In genomic region chr4:74159397-74159709, GRCh38 we compare ENCODE assay signal across 9 cellular contexts. TPM values are rescaled to one million over a fixed set of nuclear protein-coding genes. Genes with fewer than 3 reads are reported as not detected.
DNase-seq lines count a peak whose midpoint lies in the region; ATAC-seq and TF ChIP-seq lines count a peak whose summit lies in the region.
"Had no signal": no experiment of that assay in that cellular context is flagged by ENCODE, and none has a peak within 500 bp of the region (broad histone marks: within the 10 kb centered on the region; RNA-seq: fewer than 3 reads in every experiment).

No MANE protein-coding gene starts in this region.

- peak overlapping the region; percentile 69 to 94 (median 87) for H3K4me2 ChIP-seq in BLaER1 treated with 17β-estradiol and CSF1 and Interleukin-3, amounts not matched to agents 10 nM and 100 nM
- H3K4me2 ChIP-seq in mammary epithelial cell (ENCODE audit: insufficient read depth, low read depth, low read length): peak overlapping the region; percentile 97

- intact Hi-C loops in mammary epithelial cell (cut with micrococcal nuclease): no loop called here
- intact Hi-C loops in natural killer cell (cut with micrococcal nuclease): loop anchor here (10.0 kb wide), 1 partner anchor 285 kb away; the partner anchor contains the start of gene AREG

- peaks cover 10% of the 10 kb centered on the region for H3K36me3 Mint-ChIP-seq in natural killer cell

- H3K9me3 Mint-ChIP-seq in natural killer cell: no peaks in the 10 kb centered on the region

- H3K9me3 ChIP-seq in BLaER1 treated with 17β-estradiol and CSF1 and Interleukin-3, amounts not matched to agents 10 nM and 100 nM (replicated peaks in 1 of 11): no peaks in the 10 kb centered on the region
- no peaks in the 10 kb centered on the region for H3K9me3 ChIP-seq in HUES6 (ENCODE audit: control insufficient read depth, insufficient read depth, low read depth, low read length)
- no peaks in the 10 kb centered on the region for H3K9me3 ChIP-seq in mammary epithelial cell (replicated peaks; ENCODE audit: insufficient read depth, low read length)

- peak overlapping the region; percentile 78 to 96 (median 86) for H3K4me3 ChIP-seq in BLaER1 treated with 17β-estradiol and CSF1 and Interleukin-3, amounts not matched to agents 10 nM and 100 nM
- H3K4me3 ChIP-seq in HUES6 (ENCODE audit: low read depth, low read length): peak overlapping the region; percentile 64
- H3K4me3 ChIP-seq in mammary epithelial cell (replicated peaks in 1 of 3; ENCODE audit: insufficient read depth in 1 of 3, low read depth in 2 of 3, low read length in 3 of 3): peak overlapping the region in 2 of 3 experiments; percentile 72 to 89

- peaks cover 15 to 26% (median 23%) of the 10 kb centered on the region in 10 experiments; a peak in 19 of 20 replicates for H3K4me1 ChIP-seq in BLaER1 treated with 17β-estradiol and CSF1 and Interleukin-3, amounts not matched to agents 10 nM and 100 nM
- H3K4me1 ChIP-seq in HUES6 (ENCODE audit: control insufficient read depth, insufficient read depth, low read length): peaks cover 16% of the 10 kb centered on the region
- peaks cover 20% of the 10 kb centered on the region for H3K4me1 ChIP-seq in mammary epithelial cell (ENCODE audit: insufficient read depth, low read length)

- H3K4me3 Mint-ChIP-seq in natural killer cell: peak overlapping the region; percentile 87

- H3K79me2 ChIP-seq in mammary epithelial cell (ENCODE audit: insufficient read depth, low read length): peaks cover 71% of the 10 kb centered on the region

- whole genome bisulfite sequencing in mammary epithelial cell (ENCODE audit: low coverage, missing lambda C conversion rate): 92% methylated on average over 1 of the region's 1 CpG

- ATAC-seq in natural killer cell (no peak), HG02623 (IDR thresholded peaks at IDR 0.05; ENCODE audit: unreplicated experiment) (no peak)

- H3K4me1 Mint-ChIP-seq in natural killer cell: peaks cover 22 to 26% of the 10 kb centered on the region in 2 donors

- no peak overlapping the region for H2AFZ ChIP-seq in mammary epithelial cell (ENCODE audit: low read depth, low read length)

- peaks cover 0 to 3% of the 10 kb centered on the region in 2 donors for H3K27me3 Mint-ChIP-seq in natural killer cell (ENCODE audit: low read depth in 2 of 2)

- H3K9ac ChIP-seq in BLaER1 treated with 17β-estradiol and CSF1 and Interleukin-3, amounts not matched to agents 10 nM and 100 nM: peak overlapping the region in 10 of 11 experiments; percentile 90 to 99 (median 97); a peak in 15 of 22 replicates
- no peak overlapping the region for H3K9ac ChIP-seq in HUES6 (ENCODE audit: low read length)
- H3K9ac ChIP-seq in mammary epithelial cell (ENCODE audit: insufficient read depth, low read length): peak overlapping the region; percentile 97

- dilution Hi-C loops in mammary epithelial cell (cut with HindIII; ENCODE audit: low sequenced_read_pairs): no loop called here

- no TSS peak for BruUV-seq in mammary epithelial cell (replicated peaks; lab: Mats Ljungman, UMichigan)

- no peak for TF ChIP-seq CTCF in mammary epithelial cell (conservative IDR thresholded peaks at IDR 0.05 in 1 of 2, IDR thresholded peaks at IDR 0.05 in 1 of 2; ENCODE audit: extremely low read depth in 1 of 2, insufficient read depth in 1 of 2, low read depth in 1 of 2, low read length in 2 of 2)
- TF ChIP-seq CTCF in natural killer cell (IDR thresholded peaks at IDR 0.05): no peak

- CTCF ChIA-PET in mammary epithelial cell (lab: Charles Lee; ENCODE audit: low non-redundant PET): no interaction called here

- no peaks in the 10 kb centered on the region for H3K27me3 ChIP-seq in BLaER1 treated with 17β-estradiol and CSF1 and Interleukin-3, amounts not matched to agents 10 nM and 100 nM
- no peaks in the 10 kb centered on the region for H3K27me3 ChIP-seq in HUES6 (ENCODE audit: control insufficient read depth, insufficient read depth, low read length)
- no peaks in the 10 kb centered on the region for H3K27me3 ChIP-seq in mammary epithelial cell (ENCODE audit: insufficient read depth, low read length)

- peak overlapping the region in 3 of 11 experiments; percentile 96 to 99 (median 98); a peak in 6 of 22 replicates for H3K27ac ChIP-seq in BLaER1 treated with 17β-estradiol and CSF1 and Interleukin-3, amounts not matched to agents 10 nM and 100 nM
- H3K27ac ChIP-seq in HUES6 (ENCODE audit: low read depth, low read length) (no peak overlapping the region), mammary epithelial cell (ENCODE audit: insufficient read depth, low read depth, low read length) (no peak overlapping the region)

- H4K20me1 ChIP-seq in BLaER1 treated with 17β-estradiol and CSF1 and Interleukin-3, amounts not matched to agents 10 nM and 100 nM: peaks cover 0 to 23% (median 3%) of the 10 kb centered on the region in 11 experiments; a peak in 8 of 22 replicates
- H4K20me1 ChIP-seq in mammary epithelial cell (ENCODE audit: insufficient read depth, low read length): no peaks in the 10 kb centered on the region

- peak overlapping the region; percentile 84 to 89 for H3K27ac Mint-ChIP-seq in natural killer cell

- DNase-seq in mammary epithelial cell (no peak), natural killer cell (no peak), islet precursor cell (no peak), mucosa of gallbladder (ENCODE audit: low spot score) (no peak), CD1c-positive myeloid dendritic cell (ENCODE audit: extremely low spot score) (no peak)
- DNase-seq: Right ventricle myocardium superior had no signal

- in situ Hi-C loops in mammary epithelial cell (cut with MboI; ENCODE audit: low sequenced_read_pairs in 2 of 2): no loop called here

- peaks cover 29 to 49% (median 38%) of the 10 kb centered on the region in 11 experiments for H3K36me3 ChIP-seq in BLaER1 treated with 17β-estradiol and CSF1 and Interleukin-3, amounts not matched to agents 10 nM and 100 nM
- H3K36me3 ChIP-seq in HUES6 (ENCODE audit: control insufficient read depth, insufficient read depth, low read length): peaks cover 21% of the 10 kb centered on the region
- H3K36me3 ChIP-seq in mammary epithelial cell (ENCODE audit: insufficient read depth, low read length): peaks cover 6% of the 10 kb centered on the region

RNA-seq across cellular contexts. Expression of gene MTHFD2L, which starts 1.4 kb away (rescaled TPM):
- total RNA-seq in mammary epithelial cell: 10 to 100 TPM; 63.2 to 68.5 TPM
- 11.5 TPM for polyA plus RNA-seq in mammary epithelial cell
- 73.2 TPM for polyA minus RNA-seq in mammary epithelial cell
- 10 to 100 TPM in 2 of 3 donors, 1 to 10 TPM in 1; 9.5 to 11.7 (median 10.4) TPM for total RNA-seq in natural killer cell
- total RNA-seq in mucosa of gallbladder: 6.8 TPM
